Comparison of ENCODE assay signal across 1 cellular context in genomic region chr6:72703093-72703492, GRCh38.
TF ChIP-seq lines count a peak whose summit lies in the region.

No MANE protein-coding gene starts in this region.

TF ChIP-seq in K562, 482 proteins besides CTCF, POLR2A, EP300 and RAD21 (continued from another document):
- TF ChIP-seq ATF2 (CRISPR knock-in tag; IDR thresholded peaks at IDR 0.05), result no peak
- TF ChIP-seq, protein P1, sequence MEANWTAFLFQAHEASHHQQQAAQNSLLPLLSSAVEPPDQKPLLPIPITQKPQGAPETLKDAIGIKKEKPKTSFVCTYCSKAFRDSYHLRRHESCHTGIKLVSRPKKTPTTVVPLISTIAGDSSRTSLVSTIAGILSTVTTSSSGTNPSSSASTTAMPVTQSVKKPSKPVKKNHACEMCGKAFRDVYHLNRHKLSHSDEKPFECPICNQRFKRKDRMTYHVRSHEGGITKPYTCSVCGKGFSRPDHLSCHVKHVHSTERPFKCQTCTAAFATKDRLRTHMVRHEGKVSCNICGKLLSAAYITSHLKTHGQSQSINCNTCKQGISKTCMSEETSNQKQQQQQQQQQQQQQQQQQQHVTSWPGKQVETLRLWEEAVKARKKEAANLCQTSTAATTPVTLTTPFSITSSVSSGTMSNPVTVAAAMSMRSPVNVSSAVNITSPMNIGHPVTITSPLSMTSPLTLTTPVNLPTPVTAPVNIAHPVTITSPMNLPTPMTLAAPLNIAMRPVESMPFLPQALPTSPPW (CRISPR knock-in tag; IDR thresholded peaks at IDR 0.05), result no peak
- TF ChIP-seq ZNF583 (CRISPR knock-in tag; IDR thresholded peaks at IDR 0.05), result no peak
- TF ChIP-seq SRSF1 (IDR thresholded peaks at IDR 0.05; ENCODE audit: low read depth, low read length), result no peak
- no peak for TF ChIP-seq ZNF740 (CRISPR knock-in tag; IDR thresholded peaks at IDR 0.05)
- TF ChIP-seq ZNF740 (tag; IDR thresholded peaks at IDR 0.05), result no peak
- TF ChIP-seq CHD7 (IDR thresholded peaks at IDR 0.05; ENCODE audit: low read depth, low read length), result no peak
- TF ChIP-seq STAT5A (IDR thresholded peaks at IDR 0.05; ENCODE audit: borderline replicate concordance, low read length), result no peak
- no peak for TF ChIP-seq NFYB (IDR thresholded peaks at IDR 0.05; ENCODE audit: extremely low read depth, insufficient read length)
- peak; percentile 95 for TF ChIP-seq ZNF12 (CRISPR knock-in tag; IDR thresholded peaks at IDR 0.05)
- TF ChIP-seq SIN3A (IDR thresholded peaks at IDR 0.05; ENCODE audit: borderline replicate concordance in 2 of 2, control insufficient read depth in 1 of 2, low read depth in 2 of 2, low read length in 2 of 2), result no peak
- TF ChIP-seq GTF2E2 (tag; IDR thresholded peaks at IDR 0.05), result no peak
- TF ChIP-seq FOXK1 (CRISPR knock-in tag; IDR thresholded peaks at IDR 0.05; ENCODE audit: borderline replicate concordance), result no peak
